In the genomic region with DNA sequence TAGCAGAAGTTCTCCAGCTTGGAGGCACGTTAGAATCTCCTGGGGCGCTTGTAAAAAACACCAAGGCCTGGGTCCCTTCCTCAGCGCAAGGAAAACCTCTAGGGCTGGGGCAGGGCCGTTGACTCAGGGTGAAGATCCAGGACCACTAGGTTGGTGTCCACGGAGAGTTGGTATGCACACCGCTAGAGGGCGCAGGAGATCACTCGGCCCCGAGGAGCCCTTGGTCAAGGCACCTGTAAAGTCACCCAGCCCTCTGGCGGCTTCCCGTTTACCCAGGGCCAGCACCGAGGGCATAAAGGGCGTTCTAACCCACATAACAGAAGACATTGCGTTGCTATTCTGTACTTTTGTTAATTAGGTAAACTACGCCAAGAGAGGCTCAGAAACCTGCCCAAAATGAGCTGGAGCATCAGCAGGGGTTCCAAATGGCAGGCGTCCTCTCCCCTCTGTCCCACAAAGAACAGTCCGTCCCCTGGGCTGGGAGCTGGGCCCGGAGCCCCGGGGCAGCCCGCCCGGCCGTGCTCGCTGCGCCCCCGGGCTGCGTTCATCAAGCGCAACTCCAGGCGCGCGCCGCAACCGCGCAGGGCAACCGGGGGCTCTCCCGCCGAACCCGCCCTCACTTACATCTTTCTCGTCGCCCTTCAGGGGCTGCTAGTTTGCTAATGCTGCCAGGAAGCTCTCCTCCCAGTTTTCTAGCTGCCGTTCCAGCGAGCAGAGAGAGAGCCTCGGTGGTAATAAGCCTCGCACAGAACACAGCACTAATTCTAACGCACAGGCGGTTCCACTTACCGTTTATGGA, we compare ENCODE assay signal across 8 cellular contexts.
DNase-seq lines count a peak whose midpoint lies in the region; ATAC-seq, FAIRE-seq and TF ChIP-seq lines count a peak whose summit lies in the region.

No MANE protein-coding gene starts in this region.

- H3K4me1 ChIP-seq in Panc1 (ENCODE audit: control insufficient read depth, insufficient read depth, low read length) (no peaks in the 10 kb centered on the region; the same call in 1 of the 2 replicates), mammary epithelial cell (ENCODE audit: insufficient read depth, low read length) (peaks cover 5% of the 10 kb centered on the region), right lobe of liver (no peaks in the 10 kb centered on the region), tibial nerve (peaks cover 0 to 20% (median 0%) of the 10 kb centered on the region in 4 donors)

- H4K20me1 ChIP-seq in mammary epithelial cell (ENCODE audit: insufficient read depth, low read length), result no peaks in the 10 kb centered on the region

- H3K9me3 ChIP-seq in Panc1 (ENCODE audit: control insufficient read depth, insufficient read depth, low read depth, low read length) (no peaks in the 10 kb centered on the region), mammary epithelial cell (replicated peaks; ENCODE audit: insufficient read depth, low read length) (no peaks in the 10 kb centered on the region), right lobe of liver (no peaks in the 10 kb centered on the region), tibial nerve (no peaks in the 10 kb centered on the region)

- H2AFZ ChIP-seq in mammary epithelial cell (ENCODE audit: low read depth, low read length), result peak overlapping the region; percentile 84

- in situ Hi-C loops in ACHN (cut with HindIII; ENCODE audit: low pct_ligation_motif_present, low pct_unique_long_range_greater_than_20kb, low sequenced_read_pairs) (no loop called here), Panc1 (cut with HindIII; ENCODE audit: low pct_unique_long_range_greater_than_20kb, low sequenced_read_pairs) (no loop called here), mammary epithelial cell (cut with MboI; ENCODE audit: low sequenced_read_pairs in 2 of 2) (loop anchor here in 1 of 2 donors (10.0 kb wide), 1 partner anchor 388 kb away; no protein-coding TSS in a partner anchor)

- no peak overlapping the region for H3K4me3 ChIP-seq in Panc1 (ENCODE audit: low read depth in 2 of 2, low read length in 2 of 2)
- H3K4me3 ChIP-seq in mammary epithelial cell (replicated peaks in 1 of 3; ENCODE audit: insufficient read depth in 1 of 3, low read depth in 2 of 3, low read length in 3 of 3), result peak overlapping the region in 1 of 3 experiments; percentile 13
- no peak overlapping the region for H3K4me3 ChIP-seq in right lobe of liver
- peak overlapping the region in 1 of 4 donors; percentile 32 for H3K4me3 ChIP-seq in tibial nerve

- H3K79me2 ChIP-seq in mammary epithelial cell (ENCODE audit: insufficient read depth, low read length), result no peaks in the 10 kb centered on the region

- H3K27ac ChIP-seq in Panc1 (ENCODE audit: low read length), result no peak overlapping the region
- no peak overlapping the region for H3K27ac ChIP-seq in mammary epithelial cell (ENCODE audit: insufficient read depth, low read depth, low read length)
- H3K27ac ChIP-seq in right lobe of liver, result no peak overlapping the region
- no peak overlapping the region for H3K27ac ChIP-seq in tibial nerve

- intact Hi-C loops in Panc1 (cut with micrococcal nuclease; ENCODE audit: unreplicated experiment) (loop anchor here (5.0 to 10.0 kb wide), 2 partner anchors 62 to 115 kb away; no protein-coding TSS in a partner anchor), mammary epithelial cell (cut with micrococcal nuclease) (loop anchor here (1.0 to 5.0 kb wide), 2 partner anchors 129 to 1045 kb away; no protein-coding TSS in a partner anchor), right lobe of liver (cut with DNase I) (loop anchor here (10.0 kb wide), 1 partner anchor 388 kb away; no protein-coding TSS in a partner anchor)

- peak overlapping the region; percentile 64 for H3K4me2 ChIP-seq in mammary epithelial cell (ENCODE audit: insufficient read depth, low read depth, low read length)

- H3K27me3 ChIP-seq in Panc1 (ENCODE audit: control insufficient read depth, insufficient read depth, low read length) (peaks cover 18% of the 10 kb centered on the region), mammary epithelial cell (ENCODE audit: insufficient read depth, low read length) (peaks cover 4% of the 10 kb centered on the region), right lobe of liver (no peaks in the 10 kb centered on the region), tibial nerve (peaks cover 0 to 39% of the 10 kb centered on the region in 2 donors)

- POLR2A ChIA-PET in Panc1 (lab: Charles Lee), result no interaction called here

- no peak overlapping the region for H3K9ac ChIP-seq in mammary epithelial cell (ENCODE audit: insufficient read depth, low read length)

- CTCF ChIA-PET in Panc1 (lab: Charles Lee), result interaction anchor here (0.7 kb wide), 1 partner anchor 115 kb away, joined by 3 read pairs; no protein-coding TSS in a partner anchor
- CTCF ChIA-PET in mammary epithelial cell (lab: Charles Lee; ENCODE audit: low non-redundant PET), result interaction anchor here (0.7 to 1.1 kb wide), 2 partner anchors 127 to 191 kb away, joined by 4 to 5 read pairs; no protein-coding TSS in a partner anchor

- 6% methylated on average over 29 of the region's 46 CpGs for WGBS in mammary epithelial cell (ENCODE audit: low coverage, missing lambda C conversion rate)
- WGBS in right lobe of liver (ENCODE audit: insufficient coverage, low coverage, low lambda C conversion rate, missing lambda C conversion rate), result 3% methylated on average over 21 of the region's 46 CpGs
- 3 to 5% methylated on average over 39 to 45 of the region's 46 CpGs for WGBS in tibial nerve, 2 donors

- H3K36me3 ChIP-seq in Panc1 (ENCODE audit: control insufficient read depth, insufficient read depth, low read length) (no peaks in the 10 kb centered on the region), mammary epithelial cell (ENCODE audit: insufficient read depth, low read length) (no peaks in the 10 kb centered on the region), right lobe of liver (no peaks in the 10 kb centered on the region), tibial nerve (no peaks in the 10 kb centered on the region)

- no peak for TF ChIP-seq EP300 in tibial nerve (IDR thresholded peaks at IDR 0.05)

- dilution Hi-C loops in mammary epithelial cell (cut with HindIII; ENCODE audit: low sequenced_read_pairs), result no loop called here

- FAIRE-seq in GM12891 (lab: Jason Lieb, UNC), result peak; percentile 67

- DNase-seq in ACHN (peak; percentile 28), GM12891 (ENCODE audit: insufficient read length, low spot score) (peak; percentile 50), Panc1 (ENCODE audit: low read depth, low spot score) (no peak), mammary epithelial cell (peak; percentile 20), right lobe of liver (peak; percentile 42 to 64 (median 52)), tibial nerve (ENCODE audit: low spot score in 2 of 2) (peak in 1 of 2 donors; percentile 19), OCI-M2 (lab: John Stamatoyannopoulos, UW; ENCODE audit: unreplicated experiment) (no peak)

- ATAC-seq in HG03159 (IDR thresholded peaks at IDR 0.05; ENCODE audit: unreplicated experiment) (peak; percentile 70), Panc1 (peak; percentile 85), right lobe of liver (peak; percentile 65 to 83 (median 76))

- TF ChIP-seq CTCF in Panc1 (IDR thresholded peaks at IDR 0.05) (peak; percentile 93), mammary epithelial cell (conservative IDR thresholded peaks at IDR 0.05 in 1 of 2, IDR thresholded peaks at IDR 0.05 in 1 of 2; ENCODE audit: extremely low read depth in 1 of 2, insufficient read depth in 1 of 2, low read depth in 1 of 2, low read length in 2 of 2) (peak; percentile 72 to 90), right lobe of liver (IDR thresholded peaks at IDR 0.05) (peak; percentile 16 to 67 (median 57)), tibial nerve (IDR thresholded peaks at IDR 0.05) (peak; percentile 27 to 45 (median 41))

- TF ChIP-seq POLR2A in GM12891 (IDR thresholded peaks at IDR 0.05; ENCODE audit: low read depth, low read length) (no peak), right lobe of liver (IDR thresholded peaks at IDR 0.05) (no peak), tibial nerve (IDR thresholded peaks at IDR 0.05) (no peak)

- BruUV-seq in Panc1 (replicated peaks; lab: Mats Ljungman, UMichigan), result no TSS peak
- no TSS peak for BruUV-seq in mammary epithelial cell (replicated peaks; lab: Mats Ljungman, UMichigan)

TF ChIP-seq in GM12891, 5 proteins besides CTCF, POLR2A, EP300 and RAD21:
- no peak for TF ChIP-seq PAX5 (IDR thresholded peaks at IDR 0.05; ENCODE audit: insufficient read depth, low read length, severe bottlenecking)
- no peak for TF ChIP-seq SPI1 (IDR thresholded peaks at IDR 0.05; ENCODE audit: low read depth, low read length)
- no peak for TF ChIP-seq TAF1 (IDR thresholded peaks at IDR 0.05; ENCODE audit: low read depth, low read length)
- no peak; the same call in 1 of the 2 replicates for TF ChIP-seq POU2F2 (IDR thresholded peaks at IDR 0.05; ENCODE audit: low read depth, low read length)
- TF ChIP-seq POLR2AphosphoS5 (IDR thresholded peaks at IDR 0.05; ENCODE audit: low read depth, low read length), result no peak

Comparison
In these comparisons a context has a peak if more than half of its experiments do, and no peak if none do; other contexts are left out.
1. DNase-seq: peak in ACHN (single experiment), GM12891 (single experiment), mammary epithelial cell (single experiment) and right lobe of liver (3 of 3); none in Panc1 (single experiment) and OCI-M2 (single experiment).
2. CTCF ChIP-seq: peak in every context shown above with its lines; median percentile 93 in Panc1; 81 in mammary epithelial cell; 57 in right lobe of liver; 41 in tibial nerve.
3. Peak in every context shown above with its lines, with median percentiles within 50 percentile points of each other: ATAC-seq.